Comparison of ENCODE assay signal across 12 cellular contexts in the genomic region with DNA sequence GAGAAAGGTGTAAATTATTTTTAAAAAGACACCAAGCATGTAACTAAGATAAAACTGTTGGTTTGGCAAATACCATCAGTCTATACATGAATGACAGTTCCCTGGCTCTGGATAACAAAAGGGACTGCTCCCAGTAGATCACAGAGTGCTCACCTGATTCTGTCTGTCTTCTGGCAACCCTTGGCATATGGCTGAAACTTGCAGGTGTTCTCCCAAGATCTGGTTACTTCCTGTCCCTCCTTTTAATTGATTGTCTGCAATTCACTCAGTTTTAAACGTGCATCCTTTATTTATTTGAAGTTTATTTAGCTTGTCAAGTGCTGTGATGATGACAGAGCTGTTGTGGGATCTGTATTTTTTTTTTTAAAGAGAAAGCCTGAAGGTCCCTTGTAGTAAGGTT. TPM values are rescaled to one million over a fixed set of nuclear protein-coding genes. Genes with fewer than 3 reads are reported as not detected.
DNase-seq lines count a peak whose midpoint lies in the region; ATAC-seq and TF ChIP-seq lines count a peak whose summit lies in the region.
"Had no signal": no experiment of that assay in that cellular context is flagged by ENCODE, and none has a peak within 500 bp of the region (broad histone marks: within the 10 kb centered on the region; RNA-seq: fewer than 3 reads in every experiment).

No MANE protein-coding gene starts in this region.

- peak overlapping the region; percentile 95 for H3K4me3 Mint-ChIP-seq in activated naive CD4-positive, alpha-beta T cell treated with anti-CD3 and anti-CD28 coated beads, Interleukin-2, amount 10 ng/mL, durations not matched to agents 7 days and 5 days
- H3K4me3 Mint-ChIP-seq: dendritic cell treated with granulocyte-macrophage colony-stimulating factor and Interleukin-4, amounts not matched to agents 40 ng/mL and 50 ng/mL, for 4 days; nephron progenitor cell had no signal

- no peak for ATAC-seq in GM18517 (IDR thresholded peaks at IDR 0.05; ENCODE audit: unreplicated experiment)
- no peak for ATAC-seq in HG03045 (IDR thresholded peaks at IDR 0.05; ENCODE audit: unreplicated experiment)
- ATAC-seq: foreskin keratinocyte had no signal

- 0% methylated on average over 1 of the region's 1 CpG for WGBS in thymus

- DNase-seq in activated naive CD4-positive, alpha-beta T cell treated with anti-CD3 and anti-CD28 coated beads, Interleukin-2, amount 10 ng/mL, durations not matched to agents 7 days and 5 days = peak; percentile 33
- DNase-seq in activated naive CD4-positive, alpha-beta T cell treated with anti-CD3 and anti-CD28 coated beads, Interleukin-2, amount 50 U/mL, for 16 hours = no peak
- DNase-seq in Peyer's patch (no peak), GM10266 (ENCODE audit: extremely low spot score) (no peak)
- DNase-seq: foreskin keratinocyte, GOT3, nephron progenitor cell had no signal

- TF ChIP-seq CTCF in Peyer's patch (IDR thresholded peaks at IDR 0.05) (no peak), GM10266 (IDR thresholded peaks at IDR 0.05; ENCODE audit: control insufficient read depth, insufficient read depth, low read depth, missing control alignments) (no peak)

- H3K9me3 ChIP-seq in Peyer's patch (no peaks in the 10 kb centered on the region), duodenal mucosa (ENCODE audit: control insufficient read depth in 1 of 2, low read length in 2 of 2) (no peaks in the 10 kb centered on the region), thymus (ENCODE audit: control insufficient read depth) (no peaks in the 10 kb centered on the region)

- no peaks in the 10 kb centered on the region for H3K36me3 ChIP-seq in Peyer's patch
- H3K36me3 ChIP-seq in duodenal mucosa (ENCODE audit: control insufficient read depth in 1 of 2, insufficient read depth in 2 of 2, low read length in 2 of 2) = no peaks in the 10 kb centered on the region
- H3K36me3 ChIP-seq in thymus (ENCODE audit: control insufficient read depth, insufficient read depth) = no peaks in the 10 kb centered on the region

- peaks cover 59% of the 10 kb centered on the region for H3K36me3 Mint-ChIP-seq in activated naive CD4-positive, alpha-beta T cell treated with anti-CD3 and anti-CD28 coated beads, Interleukin-2, amount 10 ng/mL, durations not matched to agents 7 days and 5 days

- peaks cover 0 to 15% (median 0%) of the 10 kb centered on the region in 4 donors for H3K4me1 ChIP-seq in Peyer's patch
- H3K4me1 ChIP-seq in duodenal mucosa (ENCODE audit: control insufficient read depth in 1 of 2, insufficient read depth in 2 of 2, low read length in 2 of 2) = no peaks in the 10 kb centered on the region
- peaks cover 19% of the 10 kb centered on the region for H3K4me1 ChIP-seq in thymus (ENCODE audit: control insufficient read depth, insufficient read depth, low read length)
- H3K4me1 ChIP-seq: foreskin keratinocyte had no signal

- peak overlapping the region in 1 of 2 donors; percentile 12 for H3K9ac ChIP-seq in duodenal mucosa (ENCODE audit: low read depth in 1 of 2, low read length in 2 of 2)

- peak overlapping the region in 2 of 4 donors; percentile 88 to 91 for H3K27ac ChIP-seq in Peyer's patch
- no peak overlapping the region for H3K27ac ChIP-seq in duodenal mucosa (ENCODE audit: low read depth, low read length)
- H3K27ac ChIP-seq in thymus (ENCODE audit: low read depth) = peak overlapping the region; percentile 72
- H3K27ac ChIP-seq: foreskin keratinocyte had no signal

- peaks cover 10% of the 10 kb centered on the region for H3K27me3 Mint-ChIP-seq in activated naive CD4-positive, alpha-beta T cell treated with anti-CD3 and anti-CD28 coated beads, Interleukin-2, amount 10 ng/mL, durations not matched to agents 7 days and 5 days

- H3K9me3 Mint-ChIP-seq in activated naive CD4-positive, alpha-beta T cell treated with anti-CD3 and anti-CD28 coated beads, Interleukin-2, amount 10 ng/mL, durations not matched to agents 7 days and 5 days = no peaks in the 10 kb centered on the region
- H3K9me3 Mint-ChIP-seq: dendritic cell treated with granulocyte-macrophage colony-stimulating factor and Interleukin-4, amounts not matched to agents 40 ng/mL and 50 ng/mL, for 4 days had no signal

- no peak for TF ChIP-seq POLR2A in Peyer's patch (IDR thresholded peaks at IDR 0.05)

- CTCF ChIA-PET in activated naive CD4-positive, alpha-beta T cell treated with anti-CD3 and anti-CD28 coated beads, Interleukin-2, amount 10 ng/mL, durations not matched to agents 7 days and 5 days (lab: Charles Lee) = interaction anchor here (1.3 to 2.0 kb wide), 2 partner anchors 23 to 45 kb away, joined by 3 to 5 read pairs; no protein-coding TSS in a partner anchor

- H3K4me3 ChIP-seq in Peyer's patch (peak overlapping the region; percentile 3 to 63 (median 26)), duodenal mucosa (ENCODE audit: low read depth in 1 of 2, low read length in 2 of 2) (peak overlapping the region; percentile 44 to 67), thymus (ENCODE audit: low read length) (peak overlapping the region; percentile 66)

- peaks cover 28% of the 10 kb centered on the region for H3K4me1 Mint-ChIP-seq in activated naive CD4-positive, alpha-beta T cell treated with anti-CD3 and anti-CD28 coated beads, Interleukin-2, amount 10 ng/mL, durations not matched to agents 7 days and 5 days

- H3K27me3 ChIP-seq in Peyer's patch (peaks cover 0 to 20% of the 10 kb centered on the region in 2 donors), duodenal mucosa (ENCODE audit: control insufficient read depth in 1 of 2, insufficient read depth in 2 of 2, low read length in 2 of 2) (peaks cover 29 to 35% of the 10 kb centered on the region in 2 donors), thymus (ENCODE audit: control insufficient read depth, insufficient read depth) (no peaks in the 10 kb centered on the region)

- peak overlapping the region; percentile 98 for H3K27ac Mint-ChIP-seq in activated naive CD4-positive, alpha-beta T cell treated with anti-CD3 and anti-CD28 coated beads, Interleukin-2, amount 10 ng/mL, durations not matched to agents 7 days and 5 days
- H3K27ac Mint-ChIP-seq: nephron progenitor cell had no signal

RNA-seq across cellular contexts. Expression of a gene that starts 3.4 kb away (rescaled TPM):
- total RNA-seq in Peyer's patch = 10 to 100 TPM in 1 of 4 donors, 1 to 10 TPM in 3; 2.2 to 21.5 (median 2.9) TPM
- 4.6 TPM for polyA plus RNA-seq in thymus
- total RNA-seq: foreskin keratinocyte had no signal
- polyA plus RNA-seq: foreskin keratinocyte had no signal
